Comparison of ENCODE assay signal across 2 cellular contexts in the genomic region with DNA sequence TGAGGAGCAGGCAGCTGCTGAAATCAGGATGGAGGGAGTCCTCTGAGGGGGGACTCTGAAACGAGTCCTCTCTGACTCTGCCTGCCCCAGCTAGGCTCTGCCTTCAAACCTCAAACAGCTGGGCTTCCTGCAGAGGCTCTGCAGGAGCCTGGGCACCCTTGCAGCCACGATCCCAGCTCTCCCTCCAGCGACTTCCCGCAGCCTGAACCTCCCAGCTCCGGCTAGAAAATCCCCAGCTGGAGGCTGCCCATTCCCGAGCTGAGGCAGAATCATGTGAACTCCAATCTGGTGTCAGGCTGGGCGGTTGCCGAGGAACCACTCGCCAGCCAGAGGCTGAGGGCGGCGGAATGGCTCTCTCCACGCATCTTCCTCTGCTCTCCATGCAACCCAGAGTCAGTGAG.
TF ChIP-seq lines count a peak whose summit lies in the region.

A gene with protein sequence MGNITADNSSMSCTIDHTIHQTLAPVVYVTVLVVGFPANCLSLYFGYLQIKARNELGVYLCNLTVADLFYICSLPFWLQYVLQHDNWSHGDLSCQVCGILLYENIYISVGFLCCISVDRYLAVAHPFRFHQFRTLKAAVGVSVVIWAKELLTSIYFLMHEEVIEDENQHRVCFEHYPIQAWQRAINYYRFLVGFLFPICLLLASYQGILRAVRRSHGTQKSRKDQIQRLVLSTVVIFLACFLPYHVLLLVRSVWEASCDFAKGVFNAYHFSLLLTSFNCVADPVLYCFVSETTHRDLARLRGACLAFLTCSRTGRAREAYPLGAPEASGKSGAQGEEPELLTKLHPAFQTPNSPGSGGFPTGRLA (minus strand): TSS at position 204 of the 401 bp plus-strand sequence. CDS start 9,654 bp downstream, outside the sequence.

TF ChIP-seq in SK-N-SH, 30 proteins besides CTCF, POLR2A, EP300 and RAD21:
- TF ChIP-seq NFIC (IDR thresholded peaks at IDR 0.05; ENCODE audit: borderline replicate concordance) (no peak), RFX5 (IDR thresholded peaks at IDR 0.05; ENCODE audit: low read length) (no peak), GABPA (IDR thresholded peaks at IDR 0.05; ENCODE audit: low read depth) (no peak)

TF ChIP-seq in H1, 55 proteins besides CTCF, POLR2A, EP300 and RAD21:
- TF ChIP-seq, protein P1, sequence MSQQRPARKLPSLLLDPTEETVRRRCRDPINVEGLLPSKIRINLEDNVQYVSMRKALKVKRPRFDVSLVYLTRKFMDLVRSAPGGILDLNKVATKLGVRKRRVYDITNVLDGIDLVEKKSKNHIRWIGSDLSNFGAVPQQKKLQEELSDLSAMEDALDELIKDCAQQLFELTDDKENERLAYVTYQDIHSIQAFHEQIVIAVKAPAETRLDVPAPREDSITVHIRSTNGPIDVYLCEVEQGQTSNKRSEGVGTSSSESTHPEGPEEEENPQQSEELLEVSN (IDR thresholded peaks at IDR 0.05): peak; percentile 44; the same call in 1 of the 2 replicates
- TF ChIP-seq, protein P2, sequence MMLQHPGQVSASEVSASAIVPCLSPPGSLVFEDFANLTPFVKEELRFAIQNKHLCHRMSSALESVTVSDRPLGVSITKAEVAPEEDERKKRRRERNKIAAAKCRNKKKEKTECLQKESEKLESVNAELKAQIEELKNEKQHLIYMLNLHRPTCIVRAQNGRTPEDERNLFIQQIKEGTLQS (IDR thresholded peaks at IDR 0.05; ENCODE audit: insufficient read depth, low read depth, low read length): no peak
TF ChIP-seq in H1: peak in this region for 1.
